In genomic region chr17:7914771-7915610, GRCh38 we compare ENCODE assay signal across 8 cellular contexts. TPM values are rescaled to one million over a fixed set of nuclear protein-coding genes. Genes with fewer than 3 reads are reported as not detected.
DNase-seq lines count a peak whose midpoint lies in the region; ATAC-seq and TF ChIP-seq lines count a peak whose summit lies in the region.

No MANE protein-coding gene starts in this region.

- no peaks in the 10 kb centered on the region for H3K79me2 ChIP-seq in OCI-LY1 (ENCODE audit: insufficient read depth, low read length)

- DNase-seq in cardiac muscle cell (ENCODE audit: low read depth in 1 of 2, low spot score in 1 of 2), result peak; percentile 6 to 54
- no peak for DNase-seq in cardiac septum (ENCODE audit: low spot score)
- no peak for DNase-seq in NCI-H2107 treated with DMSO at 0.1 percent for 48 hours (lab: John Stamatoyannopoulos, UW; ENCODE audit: unreplicated experiment)

- peak overlapping the region; percentile 75 for H3K9ac ChIP-seq in OCI-LY1 (ENCODE audit: low read length)
- H3K9ac ChIP-seq in mucosa of rectum (ENCODE audit: low read depth in 1 of 2, low read length in 2 of 2), result peak overlapping the region; percentile 76 to 77

- H3K27ac ChIP-seq in cardiac muscle cell (peak overlapping the region; percentile 86), OCI-LY1 (ENCODE audit: low read depth, low read length, poor library complexity, severe bottlenecking) (peak overlapping the region; percentile 52), mucosa of rectum (ENCODE audit: low read depth in 2 of 2, low read length in 2 of 2) (peak overlapping the region; percentile 90 to 92)

- H4K20me1 ChIP-seq in OCI-LY1 (ENCODE audit: insufficient read depth, low read length), result no peaks in the 10 kb centered on the region

- ATAC-seq in HG02763 (IDR thresholded peaks at IDR 0.05; ENCODE audit: unreplicated experiment) (no peak), esophagus mucosa (no peak)

- H3K9me3 Mint-ChIP-seq in dendritic cell treated with granulocyte-macrophage colony-stimulating factor and Interleukin-4, amounts not matched to agents 40 ng/mL and 50 ng/mL, for 4 days, result no peaks in the 10 kb centered on the region

- intact Hi-C loops in cardiac septum (cut with DNase I), result loop anchor here (2.0 kb wide), 1 partner anchor 126 kb away; no protein-coding TSS in a partner anchor
- intact Hi-C loops in dendritic cell treated with granulocyte-macrophage colony-stimulating factor and Interleukin-4, amounts not matched to agents 40 ng/mL and 50 ng/mL, for 4 days (cut with micrococcal nuclease), result no loop called here

- H2AFZ ChIP-seq in OCI-LY1 (ENCODE audit: low read length), result no peak overlapping the region

- peaks cover 27% of the 10 kb centered on the region for H3K36me3 Mint-ChIP-seq in dendritic cell treated with granulocyte-macrophage colony-stimulating factor and Interleukin-4, amounts not matched to agents 40 ng/mL and 50 ng/mL, for 4 days (ENCODE audit: low read depth)

- H3K4me2 ChIP-seq in OCI-LY1 (ENCODE audit: low read length), result peak overlapping the region; percentile 96

- no peaks in the 10 kb centered on the region for H3K27me3 Mint-ChIP-seq in dendritic cell treated with granulocyte-macrophage colony-stimulating factor and Interleukin-4, amounts not matched to agents 40 ng/mL and 50 ng/mL, for 4 days

- peak overlapping the region; percentile 94 for H3K27ac Mint-ChIP-seq in dendritic cell treated with granulocyte-macrophage colony-stimulating factor and Interleukin-4, amounts not matched to agents 40 ng/mL and 50 ng/mL, for 4 days

- peaks cover 5% of the 10 kb centered on the region for H3K36me3 ChIP-seq in cardiac muscle cell
- peaks cover 26% of the 10 kb centered on the region for H3K36me3 ChIP-seq in OCI-LY1 (ENCODE audit: insufficient read depth, low read length)
- peaks cover 19 to 20% of the 10 kb centered on the region in 2 donors for H3K36me3 ChIP-seq in mucosa of rectum (ENCODE audit: control insufficient read depth in 2 of 2, insufficient read depth in 2 of 2, low read length in 2 of 2)

- H3F3A ChIP-seq in OCI-LY1 (ENCODE audit: insufficient read depth, low read length), result no peaks in the 10 kb centered on the region

- H3K9me3 ChIP-seq in cardiac muscle cell (ENCODE audit: low read depth), result no peaks in the 10 kb centered on the region
- H3K9me3 ChIP-seq in OCI-LY1 (ENCODE audit: low read length), result no peaks in the 10 kb centered on the region
- H3K9me3 ChIP-seq in mucosa of rectum (ENCODE audit: control insufficient read depth in 2 of 2, low read length in 2 of 2), result no peaks in the 10 kb centered on the region

- H3K4me3 Mint-ChIP-seq in dendritic cell treated with granulocyte-macrophage colony-stimulating factor and Interleukin-4, amounts not matched to agents 40 ng/mL and 50 ng/mL, for 4 days, result peak overlapping the region; percentile 98

- H3K4me1 Mint-ChIP-seq in dendritic cell treated with granulocyte-macrophage colony-stimulating factor and Interleukin-4, amounts not matched to agents 40 ng/mL and 50 ng/mL, for 4 days (ENCODE audit: low read depth), result peaks cover 52% of the 10 kb centered on the region

- H3K27me3 ChIP-seq in cardiac muscle cell (no peaks in the 10 kb centered on the region), OCI-LY1 (ENCODE audit: insufficient read depth, low read length) (no peaks in the 10 kb centered on the region), mucosa of rectum (ENCODE audit: control insufficient read depth in 2 of 2, insufficient read depth in 2 of 2, low read length in 2 of 2) (no peaks in the 10 kb centered on the region)

- no peaks in the 10 kb centered on the region for H3K9me2 ChIP-seq in OCI-LY1 (ENCODE audit: low read depth, low read length)

- TF ChIP-seq CTCF in cardiac muscle cell (IDR thresholded peaks at IDR 0.05; ENCODE audit: low read depth, low read length) (no peak), OCI-LY1 (IDR thresholded peaks at IDR 0.05; ENCODE audit: low read length) (no peak)

- peak overlapping the region; percentile 35 for H3K4me3 ChIP-seq in cardiac muscle cell
- peak overlapping the region; percentile 67 for H3K4me3 ChIP-seq in OCI-LY1 (ENCODE audit: low read depth, low read length, poor library complexity, severe bottlenecking)
- H3K4me3 ChIP-seq in mucosa of rectum (ENCODE audit: low read length in 2 of 2), result peak overlapping the region; percentile 86 to 89

- H3K4me1 ChIP-seq in cardiac muscle cell (ENCODE audit: low read depth), result peaks cover 11% of the 10 kb centered on the region
- H3K4me1 ChIP-seq in OCI-LY1 (ENCODE audit: insufficient read depth, low read length, severe bottlenecking), result peaks cover 22% of the 10 kb centered on the region
- H3K4me1 ChIP-seq in mucosa of rectum (ENCODE audit: control insufficient read depth in 2 of 2, insufficient read depth in 2 of 2, low read length in 2 of 2), result peaks cover 10 to 20% of the 10 kb centered on the region in 2 donors

RNA-seq across cellular contexts. Expression of gene RNF227, which starts 1.1 kb away (rescaled TPM):
- total RNA-seq in cardiac muscle cell (20.3 and 26.1 TPM in 2 replicates), cardiac septum (1.00 TPM), esophagus mucosa (2.4 TPM)
- polyA plus RNA-seq in cardiac muscle cell, result 5.2 and 5.8 TPM in 2 replicates

RNA-seq across cellular contexts. Expression of gene KCNAB3, which starts 14.7 kb away (rescaled TPM):
- total RNA-seq in cardiac muscle cell (1.8 and 3.3 TPM in 2 replicates), cardiac septum (0.43 TPM), esophagus mucosa (0.44 TPM)
- polyA plus RNA-seq in cardiac muscle cell, result 1.3 and 1.4 TPM in 2 replicates

RNA-seq across cellular contexts. Expression of gene TRAPPC1, which starts 16.8 kb away (rescaled TPM):
- total RNA-seq in cardiac muscle cell (92.0 and 110 TPM in 2 replicates), cardiac septum (114 TPM), esophagus mucosa (108 TPM)
- 340 and 386 TPM in 2 replicates for polyA plus RNA-seq in cardiac muscle cell

RNA-seq across cellular contexts. Expression of gene CNTROB, which starts 17.0 kb away (rescaled TPM):
- total RNA-seq in cardiac muscle cell (19.6 and 42.6 TPM in 2 replicates), cardiac septum (12.0 TPM), esophagus mucosa (15.4 TPM)
- 23.1 and 44.0 TPM in 2 replicates for polyA plus RNA-seq in cardiac muscle cell

RNA-seq across cellular contexts. Expression of gene CHD3, which starts 26.4 kb away (rescaled TPM):
- total RNA-seq in cardiac muscle cell (40.2 and 64.7 TPM in 2 replicates), cardiac septum (14.2 TPM), esophagus mucosa (50.7 TPM)
- polyA plus RNA-seq in cardiac muscle cell, result 15.9 and 19.7 TPM in 2 replicates

Comparison
In these comparisons a context has a peak if more than half of its experiments do, and no peak if none do; other contexts are left out.
1. DNase-seq: peak in cardiac muscle cell (2 of 2); none in cardiac septum (single experiment) and NCI-H2107 treated with DMSO at 0.1 percent for 48 hours (single experiment).
2. H3K4me3 ChIP-seq: peak in every context shown above with its lines; median percentile 88 in mucosa of rectum; 67 in OCI-LY1; 35 in cardiac muscle cell.
3. Peak in every context shown above with its lines, with median percentiles within 50 percentile points of each other: H3K27ac ChIP-seq.